ENCODE assay signal across 23 cellular contexts in the genomic region with DNA sequence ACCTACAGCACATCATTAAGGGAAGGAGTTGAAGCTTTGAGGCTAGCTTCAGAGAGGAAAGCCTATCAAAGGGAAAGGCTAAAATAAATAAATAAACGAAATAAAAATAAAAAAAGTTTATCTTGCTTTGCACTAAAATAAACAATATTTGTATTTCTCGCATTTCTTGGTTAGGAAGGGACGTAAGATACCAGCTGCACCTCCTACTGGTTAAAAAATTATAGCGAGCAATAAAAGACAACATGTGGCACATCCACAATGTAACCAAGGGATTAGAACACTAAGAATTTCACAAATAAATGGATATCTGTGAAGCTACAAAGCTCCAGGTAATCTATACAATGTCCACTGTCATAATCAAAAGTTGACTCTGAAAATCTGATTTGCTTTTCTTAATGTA.
DNase-seq lines count a peak whose midpoint lies in the region; ATAC-seq, FAIRE-seq and TF ChIP-seq lines count a peak whose summit lies in the region.
"Had no signal": no experiment of that assay in that cellular context is flagged by ENCODE, and none has a peak within 500 bp of the region (broad histone marks: within the 10 kb centered on the region; RNA-seq: fewer than 3 reads in every experiment).

No MANE protein-coding gene starts in this region.

- H2AK5ac ChIP-seq in H9 (ENCODE audit: insufficient read length, low read length) = no peak overlapping the region

- H3K36me3 ChIP-seq in OCI-LY3 (replicated peaks; ENCODE audit: low read depth, low read length) (no peaks in the 10 kb centered on the region), fibroblast of lung (ENCODE audit: control insufficient read depth, insufficient read depth, low read length) (no peaks in the 10 kb centered on the region), small intestine (ENCODE audit: control insufficient read depth in 2 of 2, insufficient read depth in 2 of 2, low read length in 2 of 2) (no peaks in the 10 kb centered on the region)
- H3K36me3 ChIP-seq: BLaER1, heart left ventricle, sigmoid colon, thyroid gland had no signal

- H3K23me2 ChIP-seq in H9 (ENCODE audit: insufficient read length, low read depth, low read length, poor library complexity, severe bottlenecking) = no peaks in the 10 kb centered on the region

- H4K8ac ChIP-seq in H9 (replicated peaks; ENCODE audit: insufficient read length, low read depth, low read length) = no peak overlapping the region

- no peaks in the 10 kb centered on the region for H3K9me3 ChIP-seq in H9 (ENCODE audit: control insufficient read depth, low read depth, low read length)
- no peaks in the 10 kb centered on the region for H3K9me3 ChIP-seq in OCI-LY3 (ENCODE audit: insufficient read depth, low read length)
- no peaks in the 10 kb centered on the region for H3K9me3 ChIP-seq in fibroblast of lung (ENCODE audit: control insufficient read depth, insufficient read depth, low read depth, low read length)
- H3K9me3 ChIP-seq in small intestine (ENCODE audit: control insufficient read depth, low read depth) = no peaks in the 10 kb centered on the region
- H3K9me3 ChIP-seq: sigmoid colon, thyroid gland had no signal

- no peaks in the 10 kb centered on the region for H3K4me1 Mint-ChIP-seq in H9
- H3K4me1 Mint-ChIP-seq: IgD-negative memory B cell had no signal

- no peak overlapping the region for H3K14ac ChIP-seq in H9 (ENCODE audit: insufficient read depth, low read length)

- H3K79me2 ChIP-seq in H9 (ENCODE audit: insufficient read depth, low read length) (no peaks in the 10 kb centered on the region), OCI-LY3 (ENCODE audit: low read length) (no peaks in the 10 kb centered on the region), fibroblast of lung (ENCODE audit: control insufficient read depth, insufficient read depth, low read length) (no peaks in the 10 kb centered on the region)

- no peaks in the 10 kb centered on the region for H4K20me1 ChIP-seq in H9 (ENCODE audit: control insufficient read depth, insufficient read depth, insufficient read length)
- H4K20me1 ChIP-seq in OCI-LY3 (ENCODE audit: insufficient read depth, low read length) = no peaks in the 10 kb centered on the region
- H4K20me1 ChIP-seq in fibroblast of lung (ENCODE audit: control insufficient read depth, extremely low read depth, insufficient read depth, low read length) = no peaks in the 10 kb centered on the region
- H4K20me1 ChIP-seq: BLaER1 had no signal

- H2BK15ac ChIP-seq in H9 (ENCODE audit: low read depth, low read length) = no peak overlapping the region

- DNase-seq in H9 (no peak), fibroblast of lung (ENCODE audit: low read depth in 2 of 2) (peak in 1 of 2 donors; percentile 42), small intestine (peak; percentile 6), NCI-H774 (lab: John Stamatoyannopoulos, UW) (no peak)
- DNase-seq: activated CD4-positive, alpha-beta T cell treated with anti-CD3 and anti-CD28 coated beads, Interleukin-2, amount 50 U/mL, for 1 hour; activated CD8-positive, alpha-beta memory T cell treated with anti-CD3 and anti-CD28 coated beads, Interleukin-2, amount 50 U/mL, for 48 hours; activated effector memory CD4-positive, alpha-beta T cell treated with Interleukin-2 at 50 U/mL for 16 hours; GDM1; HCEC 1CT; heart left ventricle; NCI-H187; NCI-H446 treated with DMSO at 0.1 percent for 48 hours; Right ventricle myocardium superior; sigmoid colon; stimulated activated naive CD4-positive, alpha-beta T cell; thyroid gland had no signal

- H3K4ac ChIP-seq in H9 (ENCODE audit: low read depth, low read length) = no peak overlapping the region

- no peak overlapping the region for H2BK5ac ChIP-seq in H9 (ENCODE audit: insufficient read length, low read length)

- no peak overlapping the region for H3K18ac ChIP-seq in H9 (ENCODE audit: insufficient read length, low read depth, low read length)

- H3K4me3 Mint-ChIP-seq in H9 = no peak overlapping the region
- H3K4me3 Mint-ChIP-seq: IgD-negative memory B cell; T-helper 1 cell treated with Interleukin-12 subunit alpha and Interleukin-12 subunit beta and Interleukin-4 antibody, amounts not matched to agents 30 μg/mL and 1 μg/mL, for 36 hours had no signal

- H3K9me3 Mint-ChIP-seq in H9 = peaks cover 5 to 7% of the 10 kb centered on the region in 2 experiments; a peak in 3 of 5 replicates
- H3K9me3 Mint-ChIP-seq: T-helper 1 cell treated with Interleukin-12 subunit alpha and Interleukin-12 subunit beta and Interleukin-4 antibody, amounts not matched to agents 30 μg/mL and 1 μg/mL, for 36 hours had no signal

- no peak overlapping the region for H3T11ph ChIP-seq in H9 (ENCODE audit: low read length)

- no peak for ATAC-seq in GM19452 (IDR thresholded peaks at IDR 0.05; ENCODE audit: unreplicated experiment)
- ATAC-seq in GM18873 (IDR thresholded peaks at IDR 0.05; ENCODE audit: low FRiP score, unreplicated experiment) = no peak
- ATAC-seq: heart left ventricle had no signal

- TF ChIP-seq CTCF in H9 (conservative IDR thresholded peaks at IDR 0.05) (peak; percentile 49), OCI-LY3 (IDR thresholded peaks at IDR 0.05; ENCODE audit: low read depth, low read length) (peak; percentile 13; the same call in 1 of the 2 replicates), fibroblast of lung (conservative IDR thresholded peaks at IDR 0.05 in 1 of 2, IDR thresholded peaks at IDR 0.05 in 1 of 2; ENCODE audit: low read depth in 1 of 2, low read length in 2 of 2) (peak; percentile 20 to 41)

- no peak overlapping the region for H4K5ac ChIP-seq in H9 (ENCODE audit: insufficient read length, low read depth, low read length)

- H3K27me3 ChIP-seq in H9 (ENCODE audit: insufficient read depth, low read length) = no peaks in the 10 kb centered on the region
- H3K27me3 ChIP-seq in OCI-LY3 (ENCODE audit: low read depth, low read length) = no peaks in the 10 kb centered on the region
- no peaks in the 10 kb centered on the region for H3K27me3 ChIP-seq in fibroblast of lung (ENCODE audit: control insufficient read depth, insufficient read depth, low read length)
- no peaks in the 10 kb centered on the region for H3K27me3 ChIP-seq in small intestine (ENCODE audit: control insufficient read depth in 2 of 2, insufficient read depth in 2 of 2, low read length in 2 of 2)
- H3K27me3 ChIP-seq: BLaER1, heart left ventricle, sigmoid colon, thyroid gland had no signal

- H2BK12ac ChIP-seq in H9 (ENCODE audit: insufficient read length, low read depth, low read length) = no peak overlapping the region

- no peak for FAIRE-seq in small intestine (lab: Jason Lieb, UNC)
- FAIRE-seq: bronchial epithelial cell had no signal

- H3K27ac Mint-ChIP-seq in H9 = no peak overlapping the region
- H3K27ac Mint-ChIP-seq: IgD-negative memory B cell; T-helper 1 cell treated with Interleukin-12 subunit alpha and Interleukin-12 subunit beta and Interleukin-4 antibody, amounts not matched to agents 30 μg/mL and 1 μg/mL, for 36 hours had no signal

- H4K91ac ChIP-seq in H9 (ENCODE audit: insufficient read length, low read depth, low read length) = no peak overlapping the region

- no peak overlapping the region for H2BK20ac ChIP-seq in H9 (ENCODE audit: low read depth, low read length, poor library complexity, severe bottlenecking)

- H3K4me1 ChIP-seq in H9 (ENCODE audit: insufficient read depth, low read length) = no peaks in the 10 kb centered on the region
- H3K4me1 ChIP-seq in OCI-LY3 (ENCODE audit: low read length) = no peaks in the 10 kb centered on the region
- no peaks in the 10 kb centered on the region for H3K4me1 ChIP-seq in fibroblast of lung (ENCODE audit: control insufficient read depth, extremely low read depth, insufficient read depth, low read length)
- H3K4me1 ChIP-seq in small intestine (ENCODE audit: control insufficient read depth in 2 of 2, insufficient read depth in 1 of 2, low read depth in 1 of 2, low read length in 1 of 2) = no peaks in the 10 kb centered on the region
- H3K4me1 ChIP-seq: BLaER1, heart left ventricle, sigmoid colon, thyroid gland had no signal

- H3K4me3 ChIP-seq in OCI-LY3 (ENCODE audit: low read length) (no peak overlapping the region), fibroblast of lung (replicated peaks in 1 of 4; ENCODE audit: control extremely low read depth in 1 of 4, insufficient read depth in 1 of 4, low read depth in 3 of 4, low read length in 4 of 4) (no peak overlapping the region), small intestine (ENCODE audit: low read depth in 1 of 2, low read length in 2 of 2) (no peak overlapping the region)
- H3K4me3 ChIP-seq: BLaER1, heart left ventricle, sigmoid colon, thyroid gland had no signal

- H3K4me2 ChIP-seq in H9 (ENCODE audit: insufficient read depth, insufficient read length, low read length) (no peak overlapping the region), OCI-LY3 (ENCODE audit: low read length) (no peak overlapping the region), fibroblast of lung (ENCODE audit: extremely low read depth, insufficient read depth, low read length) (no peak overlapping the region)
- H3K4me2 ChIP-seq: BLaER1 had no signal

- H3K27me3 Mint-ChIP-seq in H9 (ENCODE audit: low read depth) = no peaks in the 10 kb centered on the region
- H3K27me3 Mint-ChIP-seq: IgD-negative memory B cell had no signal

- no peak overlapping the region for H3K9ac ChIP-seq in H9 (ENCODE audit: extremely low read depth, insufficient read length, low read length)
- no peak overlapping the region for H3K9ac ChIP-seq in OCI-LY3 (ENCODE audit: low read length)
- H3K9ac ChIP-seq in fibroblast of lung (ENCODE audit: insufficient read depth, low read length) = no peak overlapping the region
- H3K9ac ChIP-seq: BLaER1 had no signal

- no peak overlapping the region for H3K27ac ChIP-seq in H9 (ENCODE audit: insufficient read length, low read depth, low read length)
- H3K27ac ChIP-seq in OCI-LY3 (ENCODE audit: low read length) = no peak overlapping the region
- no peak overlapping the region for H3K27ac ChIP-seq in fibroblast of lung (ENCODE audit: insufficient read depth, low read length)
- H3K27ac ChIP-seq in small intestine (ENCODE audit: low read depth in 1 of 2, low read length in 1 of 2) = no peak overlapping the region
- H3K27ac ChIP-seq: BLaER1, heart left ventricle, sigmoid colon, thyroid gland had no signal

- no peak overlapping the region for H3K23ac ChIP-seq in H9 (ENCODE audit: insufficient read length, low read depth, low read length)

- H3K79me1 ChIP-seq in H9 (ENCODE audit: insufficient read depth, low read depth, low read length, poor library complexity, severe bottlenecking) = no peaks in the 10 kb centered on the region

- no CpG with 5 or more reads among the region's 4 CpGs for WGBS in H9 (ENCODE audit: extremely low coverage, insufficient read length, low lambda C conversion rate)
- 73 to 80% (median 76%) methylated on average over 4 of the region's 4 CpGs for WGBS in small intestine, 3 donors

- no peak overlapping the region for H2AFZ ChIP-seq in H9 (ENCODE audit: low read length)
- H2AFZ ChIP-seq in OCI-LY3 (ENCODE audit: low read depth, low read length) = no peak overlapping the region
- no peak overlapping the region for H2AFZ ChIP-seq in fibroblast of lung (ENCODE audit: low read length)

- no peaks in the 10 kb centered on the region; a peak in 1 of 7 replicates for H3K36me3 Mint-ChIP-seq in H9 (ENCODE audit: insufficient read depth in 1 of 3, low read depth in 3 of 3)
- H3K36me3 Mint-ChIP-seq: IgD-negative memory B cell had no signal

- H2BK120ac ChIP-seq in H9 (ENCODE audit: low read depth, low read length, poor library complexity, severe bottlenecking) = no peak overlapping the region

- H3K56ac ChIP-seq in H9 (ENCODE audit: insufficient read length, low read depth, low read length) = no peak overlapping the region
